ENCODE assay signal across 9 cellular contexts in the genomic region with DNA sequence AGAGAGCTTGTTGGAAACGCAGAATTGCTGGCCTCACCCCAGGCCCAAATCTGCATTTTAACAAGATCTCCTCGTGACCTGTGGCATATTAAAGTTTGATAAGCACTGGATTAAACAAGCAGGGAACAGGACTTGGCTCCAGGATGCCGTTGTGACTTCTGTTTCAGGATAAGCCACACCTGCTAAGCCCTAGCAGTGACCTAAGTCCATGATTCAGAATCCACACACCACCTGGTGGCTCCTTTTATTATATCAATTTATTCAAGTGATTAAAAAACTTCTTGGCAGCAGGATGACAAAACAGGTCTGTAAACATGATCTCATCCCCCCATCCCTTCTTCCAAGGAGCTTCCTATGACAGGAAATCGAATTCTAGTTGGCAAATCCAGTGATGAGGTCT. TPM values are rescaled to one million over a fixed set of nuclear protein-coding genes. Genes with fewer than 3 reads are reported as not detected.
A peak's percentile ranks its signal among the peaks of the same experiment; 100 is the strongest.
DNase-seq lines count a peak whose midpoint lies in the region; ATAC-seq, FAIRE-seq and TF ChIP-seq lines count a peak whose summit lies in the region.
"Had no signal": no experiment of that assay in that cellular context is flagged by ENCODE, and none has a peak within 500 bp of the region (broad histone marks: within the 10 kb centered on the region; RNA-seq: fewer than 3 reads in every experiment).

No MANE protein-coding gene starts in this region.

- RAD21 ChIA-PET in HCT116 (lab: Charles Lee; ENCODE audit: low non-redundant PET in 1 of 2, low total read pairs in 2 of 2, uncharacterized antibody in 2 of 2, unreplicated experiment in 2 of 2), result no interaction called here

- intact Hi-C loops in HCT116 (cut with micrococcal nuclease) (loop anchor here (10.0 kb wide), 1 partner anchor 310 kb away; no protein-coding TSS in a partner anchor), gastrocnemius medialis (cut with DNase I; ENCODE audit: low total_unique reads) (no loop called here)

- H3K27ac ChIP-seq in HCT116 (ENCODE audit: low read depth, low read length), result no peak overlapping the region
- H3K27ac ChIP-seq in gastrocnemius medialis, result peak overlapping the region in 1 of 4 donors; percentile 41

- in situ Hi-C loops in gastrocnemius medialis (cut with MboI; ENCODE audit: low sequenced_read_pairs in 4 of 4), result no loop called here

- H3K9me3 ChIP-seq in HCT116 (ENCODE audit: control insufficient read depth in 1 of 2, insufficient read depth in 1 of 2, low read depth in 1 of 2, low read length in 2 of 2) (no peaks in the 10 kb centered on the region), gastrocnemius medialis (no peaks in the 10 kb centered on the region)

- ATAC-seq in HCT116 (peak; percentile 79), gastrocnemius medialis (peak; percentile 77 to 80), GM18868 (IDR thresholded peaks at IDR 0.05; ENCODE audit: unreplicated experiment) (no peak), HG03280 (IDR thresholded peaks at IDR 0.05; ENCODE audit: unreplicated experiment) (no peak)

- H3K9me2 ChIP-seq in HCT116 (ENCODE audit: insufficient read depth), result no peaks in the 10 kb centered on the region

- TF ChIP-seq POLR2A in HCT116 (IDR thresholded peaks at IDR 0.05; ENCODE audit: borderline replicate concordance, extremely low read depth, insufficient read depth, insufficient read length), result no peak
- no peak for TF ChIP-seq POLR2A in gastrocnemius medialis (IDR thresholded peaks at IDR 0.05)
- no peak for TF ChIP-seq POLR2A in GM12892 (IDR thresholded peaks at IDR 0.05; ENCODE audit: low read depth, low read length)

- H3K27me3 ChIP-seq in HCT116 (ENCODE audit: insufficient read depth, low read length) (no peaks in the 10 kb centered on the region), gastrocnemius medialis (no peaks in the 10 kb centered on the region)

- no peaks in the 10 kb centered on the region for H3K79me2 ChIP-seq in HCT116 (ENCODE audit: insufficient read depth, low read length)

- H3K4me2 ChIP-seq in HCT116 (ENCODE audit: low read length), result no peak overlapping the region

- no peak overlapping the region for H3K4me3 ChIP-seq in HCT116 (replicated peaks in 1 of 2; ENCODE audit: low read depth in 1 of 2, low read length in 2 of 2)
- no peak overlapping the region for H3K4me3 ChIP-seq in choroid plexus epithelial cell (ENCODE audit: low read depth, low read length)
- no peak overlapping the region for H3K4me3 ChIP-seq in gastrocnemius medialis

- no TSS peak for BruUV-seq in HCT116 (replicated peaks; lab: Mats Ljungman, UMichigan)

- no peaks in the 10 kb centered on the region for H4K20me1 ChIP-seq in HCT116 (ENCODE audit: insufficient read depth)

- CTCF ChIA-PET in HCT116 (lab: Charles Lee), result no interaction called here

- DNase-seq in HCT116 (ENCODE audit: low read depth, low spot score), result peak; percentile 24
- DNase-seq in NCI-H2227 (lab: John Stamatoyannopoulos, UW; ENCODE audit: unreplicated experiment), result peak; percentile 48
- peak; percentile 18 for DNase-seq in choroid plexus epithelial cell (ENCODE audit: low read depth)
- DNase-seq in gastrocnemius medialis, result peak; percentile 12 to 40
- no peak for DNase-seq in NOMO-1 treated with DMSO at 0.1 percent for 48 hours (lab: John Stamatoyannopoulos, UW; ENCODE audit: unreplicated experiment)
- DNase-seq in GM12892 (ENCODE audit: insufficient read length), result no peak
- DNase-seq: NCI-H446 treated with DMSO at 0.1 percent for 48 hours had no signal

- no peak overlapping the region for H3K9ac ChIP-seq in HCT116 (ENCODE audit: low read length)

- H3K4me1 ChIP-seq in HCT116 (ENCODE audit: control insufficient read depth in 1 of 2, insufficient read depth in 2 of 2, low read length in 2 of 2) (no peaks in the 10 kb centered on the region), gastrocnemius medialis (peaks cover 10 to 22% of the 10 kb centered on the region in 2 donors)

- POLR2A ChIA-PET in HCT116 (lab: Charles Lee), result no interaction called here

- H2AFZ ChIP-seq in HCT116 (ENCODE audit: low read depth, low read length, poor library complexity, severe bottlenecking), result no peak overlapping the region

- FAIRE-seq in GM12892 (lab: Jason Lieb, UNC), result no peak

- TF ChIP-seq CTCF in HCT116 (IDR thresholded peaks at IDR 0.05 in 2 of 3, conservative IDR thresholded peaks at IDR 0.05 in 1 of 3; ENCODE audit: borderline replicate concordance in 1 of 3, insufficient read depth in 1 of 3, low read depth in 2 of 3, low read length in 2 of 3), result peak in 2 of 3 experiments; percentile 35; a peak in 2 of 6 replicates
- no peak for TF ChIP-seq CTCF in choroid plexus epithelial cell (conservative IDR thresholded peaks at IDR 0.05; ENCODE audit: low read depth, low read length)
- TF ChIP-seq CTCF in gastrocnemius medialis (IDR thresholded peaks at IDR 0.05 in 4 of 5, conservative IDR thresholded peaks at IDR 0.05 in 1 of 5), result peak in 4 of 5 experiments; percentile 19 to 38 (median 29)

- H3K36me3 ChIP-seq in HCT116 (ENCODE audit: control insufficient read depth in 1 of 2, insufficient read depth in 2 of 2, low read length in 2 of 2) (no peaks in the 10 kb centered on the region; a peak in 1 of 4 replicates), gastrocnemius medialis (peaks cover 0 to 11% of the 10 kb centered on the region in 2 donors)

- peak; percentile 63 for TF ChIP-seq RAD21 in HCT116 (IDR thresholded peaks at IDR 0.05; ENCODE audit: low read depth)

TF ChIP-seq in HCT116, 20 proteins besides CTCF, POLR2A, EP300 and RAD21:
- TF ChIP-seq CBX3 (IDR thresholded peaks at IDR 0.05; ENCODE audit: low read depth), result no peak
- no peak for TF ChIP-seq JUND (IDR thresholded peaks at IDR 0.05)
- TF ChIP-seq, protein P1, sequence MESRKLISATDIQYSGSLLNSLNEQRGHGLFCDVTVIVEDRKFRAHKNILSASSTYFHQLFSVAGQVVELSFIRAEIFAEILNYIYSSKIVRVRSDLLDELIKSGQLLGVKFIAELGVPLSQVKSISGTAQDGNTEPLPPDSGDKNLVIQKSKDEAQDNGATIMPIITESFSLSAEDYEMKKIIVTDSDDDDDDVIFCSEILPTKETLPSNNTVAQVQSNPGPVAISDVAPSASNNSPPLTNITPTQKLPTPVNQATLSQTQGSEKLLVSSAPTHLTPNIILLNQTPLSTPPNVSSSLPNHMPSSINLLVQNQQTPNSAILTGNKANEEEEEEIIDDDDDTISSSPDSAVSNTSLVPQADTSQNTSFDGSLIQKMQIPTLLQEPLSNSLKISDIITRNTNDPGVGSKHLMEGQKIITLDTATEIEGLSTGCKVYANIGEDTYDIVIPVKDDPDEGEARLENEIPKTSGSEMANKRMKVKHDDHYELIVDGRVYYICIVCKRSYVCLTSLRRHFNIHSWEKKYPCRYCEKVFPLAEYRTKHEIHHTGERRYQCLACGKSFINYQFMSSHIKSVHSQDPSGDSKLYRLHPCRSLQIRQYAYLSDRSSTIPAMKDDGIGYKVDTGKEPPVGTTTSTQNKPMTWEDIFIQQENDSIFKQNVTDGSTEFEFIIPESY (IDR thresholded peaks at IDR 0.05; ENCODE audit: extremely low read depth, insufficient replicate concordance, low read length), result no peak
- no peak for TF ChIP-seq SRF (IDR thresholded peaks at IDR 0.05; ENCODE audit: low read depth)
- TF ChIP-seq ELF1 (IDR thresholded peaks at IDR 0.05; ENCODE audit: borderline replicate concordance, low read depth), result no peak
- TF ChIP-seq ZFX (IDR thresholded peaks at IDR 0.05), result no peak
- TF ChIP-seq SIN3A (IDR thresholded peaks at IDR 0.05; ENCODE audit: low read depth), result no peak
- TF ChIP-seq FOSL1 (IDR thresholded peaks at IDR 0.05; ENCODE audit: low read depth), result no peak
- TF ChIP-seq YY1 (IDR thresholded peaks at IDR 0.05; ENCODE audit: extremely low read depth, insufficient replicate concordance, low read depth, low read length), result no peak
- no peak for TF ChIP-seq ZNF274 (IDR thresholded peaks at IDR 0.05; ENCODE audit: low read depth, low read length)
- TF ChIP-seq EZH2phosphoT487 (IDR thresholded peaks at IDR 0.05; ENCODE audit: borderline replicate concordance), result no peak
- no peak for TF ChIP-seq CEBPB (IDR thresholded peaks at IDR 0.05; ENCODE audit: low read depth)
- TF ChIP-seq, protein P2, sequence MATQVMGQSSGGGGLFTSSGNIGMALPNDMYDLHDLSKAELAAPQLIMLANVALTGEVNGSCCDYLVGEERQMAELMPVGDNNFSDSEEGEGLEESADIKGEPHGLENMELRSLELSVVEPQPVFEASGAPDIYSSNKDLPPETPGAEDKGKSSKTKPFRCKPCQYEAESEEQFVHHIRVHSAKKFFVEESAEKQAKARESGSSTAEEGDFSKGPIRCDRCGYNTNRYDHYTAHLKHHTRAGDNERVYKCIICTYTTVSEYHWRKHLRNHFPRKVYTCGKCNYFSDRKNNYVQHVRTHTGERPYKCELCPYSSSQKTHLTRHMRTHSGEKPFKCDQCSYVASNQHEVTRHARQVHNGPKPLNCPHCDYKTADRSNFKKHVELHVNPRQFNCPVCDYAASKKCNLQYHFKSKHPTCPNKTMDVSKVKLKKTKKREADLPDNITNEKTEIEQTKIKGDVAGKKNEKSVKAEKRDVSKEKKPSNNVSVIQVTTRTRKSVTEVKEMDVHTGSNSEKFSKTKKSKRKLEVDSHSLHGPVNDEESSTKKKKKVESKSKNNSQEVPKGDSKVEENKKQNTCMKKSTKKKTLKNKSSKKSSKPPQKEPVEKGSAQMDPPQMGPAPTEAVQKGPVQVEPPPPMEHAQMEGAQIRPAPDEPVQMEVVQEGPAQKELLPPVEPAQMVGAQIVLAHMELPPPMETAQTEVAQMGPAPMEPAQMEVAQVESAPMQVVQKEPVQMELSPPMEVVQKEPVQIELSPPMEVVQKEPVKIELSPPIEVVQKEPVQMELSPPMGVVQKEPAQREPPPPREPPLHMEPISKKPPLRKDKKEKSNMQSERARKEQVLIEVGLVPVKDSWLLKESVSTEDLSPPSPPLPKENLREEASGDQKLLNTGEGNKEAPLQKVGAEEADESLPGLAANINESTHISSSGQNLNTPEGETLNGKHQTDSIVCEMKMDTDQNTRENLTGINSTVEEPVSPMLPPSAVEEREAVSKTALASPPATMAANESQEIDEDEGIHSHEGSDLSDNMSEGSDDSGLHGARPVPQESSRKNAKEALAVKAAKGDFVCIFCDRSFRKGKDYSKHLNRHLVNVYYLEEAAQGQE (IDR thresholded peaks at IDR 0.05; ENCODE audit: low read depth), result no peak
- TF ChIP-seq EZH2 (IDR thresholded peaks at IDR 0.05), result no peak

RNA-seq across cellular contexts. Expression of a gene that starts 9.1 kb away (rescaled TPM):
- total RNA-seq in HCT116 (2021; ENCODE audit: unreplicated experiment) (17.5 TPM), gastrocnemius medialis (10 to 100 TPM; 15.1 to 27.5 (median 27.4) TPM)
- 9.9 and 11.4 TPM in 2 replicates for polyA plus RNA-seq in HCT116 (2012)
- 4.3 TPM for polyA plus RNA-seq in GM12892 (2012; ENCODE audit: missing spikeins)

RNA-seq across cellular contexts. Expression of a gene that starts 41.1 kb away (rescaled TPM):
- total RNA-seq in HCT116 (2021; ENCODE audit: unreplicated experiment) (0.49 TPM), gastrocnemius medialis (not detected)
- not detected in 2 replicates for polyA plus RNA-seq in HCT116 (2012)
- polyA plus RNA-seq in GM12892 (2012; ENCODE audit: missing spikeins), result 0.23 TPM

RNA-seq across cellular contexts. Expression of a gene that starts 47.0 kb away (rescaled TPM):
- total RNA-seq in HCT116 (2021; ENCODE audit: unreplicated experiment) (27.1 TPM), gastrocnemius medialis (10 to 100 TPM in 2 of 4 donors, 1 to 10 TPM in 2; 4.8 to 17.1 (median 9.7) TPM)
- polyA plus RNA-seq in HCT116 (2012), result 13.2 and 16.4 TPM in 2 replicates
- polyA plus RNA-seq in GM12892 (2012; ENCODE audit: missing spikeins), result 8.6 TPM

Comparison
In these comparisons a context has a peak if more than half of its experiments do, and no peak if none do; other contexts are left out.
1. ATAC-seq: peak in HCT116 (single experiment) and gastrocnemius medialis (2 of 2); none in GM18868 (single experiment) and HG03280 (single experiment).
2. DNase-seq: peak in HCT116 (single experiment), NCI-H2227 (single experiment), choroid plexus epithelial cell (single experiment) and gastrocnemius medialis (2 of 2); none in NOMO-1 treated with DMSO at 0.1 percent for 48 hours (single experiment) and GM12892 (single experiment).